Comparison of ENCODE assay signal across 9 cellular contexts in the genomic region with DNA sequence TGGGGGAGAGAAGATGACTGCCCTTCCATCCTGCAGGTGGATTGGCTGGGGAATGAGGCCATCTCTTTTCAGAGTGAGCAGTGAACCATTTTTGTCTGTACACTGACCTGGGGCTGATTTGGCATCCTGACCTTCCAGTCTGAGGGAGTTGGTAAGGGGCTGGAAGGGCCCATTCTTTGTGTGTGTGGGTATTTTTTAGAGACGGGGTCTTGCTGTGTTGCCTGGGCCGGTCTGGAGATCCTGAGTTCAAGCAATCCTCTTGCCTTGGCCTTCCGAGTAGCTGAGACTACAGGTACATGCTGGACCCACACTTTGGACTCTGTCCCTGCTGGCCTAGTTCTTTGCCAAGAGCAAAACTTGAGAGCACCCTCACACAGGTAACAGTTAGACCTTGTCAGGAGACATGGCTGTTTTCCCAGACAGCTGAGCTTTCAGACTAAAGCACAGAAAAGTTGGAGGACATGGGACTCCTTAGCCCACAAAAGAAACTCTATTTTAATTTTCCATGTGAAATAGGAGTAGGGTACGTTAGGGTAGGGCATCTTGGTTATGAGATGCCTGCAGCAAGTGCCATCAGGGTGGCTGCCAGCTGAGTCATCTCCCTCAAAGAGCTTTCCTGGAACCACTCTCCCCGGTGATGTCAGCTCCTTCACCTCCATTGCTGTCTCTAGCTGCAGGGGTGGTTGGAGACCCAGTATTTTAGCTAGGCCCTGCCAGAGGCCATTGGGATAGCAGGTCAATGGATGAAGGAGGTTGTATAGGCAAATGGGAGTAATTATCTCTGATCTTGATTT.
DNase-seq lines count a peak whose midpoint lies in the region; ATAC-seq, FAIRE-seq and TF ChIP-seq lines count a peak whose summit lies in the region.
"Had no signal": no experiment of that assay in that cellular context is flagged by ENCODE, and none has a peak within 500 bp of the region (broad histone marks: within the 10 kb centered on the region; RNA-seq: fewer than 3 reads in every experiment).

No MANE protein-coding gene starts in this region.

- H3K9me3 Mint-ChIP-seq in activated CD4-positive, alpha-beta memory T cell treated with anti-CD3 and anti-CD28 coated beads, Interleukin-2, amount 10 ng/mL, durations not matched to agents 7 days and 5 days = peaks cover 18% of the 10 kb centered on the region
- peaks cover 2% of the 10 kb centered on the region for H3K9me3 Mint-ChIP-seq in stimulated activated effector memory CD8-positive, alpha-beta T cell treated with anti-CD3 and anti-CD28 coated beads, Interleukin-12 subunit alpha, Interleukin-12 subunit beta, amount 100 ng/mL, for 72 hours

- POLR2A ChIA-PET in activated CD4-positive, alpha-beta memory T cell treated with anti-CD3 and anti-CD28 coated beads, Interleukin-2, amount 10 ng/mL, durations not matched to agents 7 days and 5 days (lab: Charles Lee) = interaction anchor here (0.7 to 2.1 kb wide), 7 partner anchors 8 to 355 kb away, joined by 3 to 5 read pairs (median 4); a partner anchor contains a TSS

- H3K4me3 ChIP-seq in right atrium auricular region = no peak overlapping the region

- no peaks in the 10 kb centered on the region for H3K27me3 ChIP-seq in right atrium auricular region

- no peak for TF ChIP-seq CTCF in right atrium auricular region (IDR thresholded peaks at IDR 0.05)

- H3K36me3 ChIP-seq in right atrium auricular region = no peaks in the 10 kb centered on the region

- no peaks in the 10 kb centered on the region for H3K27me3 Mint-ChIP-seq in activated CD4-positive, alpha-beta memory T cell treated with anti-CD3 and anti-CD28 coated beads, Interleukin-2, amount 10 ng/mL, durations not matched to agents 7 days and 5 days

- H3K4me1 ChIP-seq in right atrium auricular region = peaks cover 0 to 49% of the 10 kb centered on the region in 2 donors

- CTCF ChIA-PET in activated CD4-positive, alpha-beta memory T cell treated with anti-CD3 and anti-CD28 coated beads, Interleukin-2, amount 10 ng/mL, durations not matched to agents 7 days and 5 days (lab: Charles Lee) = interaction anchor here (1.0 to 4.2 kb wide), 6 partner anchors 8 to 61 kb away, joined by 3 to 29 read pairs (median 6); a partner anchor contains a TSS

- peak overlapping the region; percentile 84 for H3K27ac Mint-ChIP-seq in activated CD4-positive, alpha-beta memory T cell treated with anti-CD3 and anti-CD28 coated beads, Interleukin-2, amount 10 ng/mL, durations not matched to agents 7 days and 5 days
- H3K27ac Mint-ChIP-seq in stimulated activated effector memory CD8-positive, alpha-beta T cell treated with anti-CD3 and anti-CD28 coated beads, Interleukin-12 subunit alpha, Interleukin-12 subunit beta, amount 100 ng/mL, for 72 hours = peak overlapping the region; percentile 92

- H3K4me3 Mint-ChIP-seq in activated CD4-positive, alpha-beta memory T cell treated with anti-CD3 and anti-CD28 coated beads, Interleukin-2, amount 10 ng/mL, durations not matched to agents 7 days and 5 days = no peak overlapping the region
- H3K4me3 Mint-ChIP-seq in stimulated activated effector memory CD8-positive, alpha-beta T cell treated with anti-CD3 and anti-CD28 coated beads, Interleukin-12 subunit alpha, Interleukin-12 subunit beta, amount 100 ng/mL, for 72 hours = peak overlapping the region; percentile 26

- ATAC-seq in stimulated activated effector memory CD8-positive, alpha-beta T cell treated with anti-CD3 and anti-CD28 coated beads, Interleukin-12 subunit alpha, Interleukin-12 subunit beta, amount 100 ng/mL, for 72 hours = peak; percentile 86
- no peak for ATAC-seq in GM21447 (IDR thresholded peaks at IDR 0.05; ENCODE audit: unreplicated experiment)

- H3K36me3 Mint-ChIP-seq in activated CD4-positive, alpha-beta memory T cell treated with anti-CD3 and anti-CD28 coated beads, Interleukin-2, amount 10 ng/mL, durations not matched to agents 7 days and 5 days (ENCODE audit: low read depth) = peaks cover 66% of the 10 kb centered on the region
- H3K36me3 Mint-ChIP-seq in stimulated activated effector memory CD8-positive, alpha-beta T cell treated with anti-CD3 and anti-CD28 coated beads, Interleukin-12 subunit alpha, Interleukin-12 subunit beta, amount 100 ng/mL, for 72 hours = peaks cover 19% of the 10 kb centered on the region

- peak; percentile 61 for DNase-seq in HTR-8/SVneo (ENCODE audit: insufficient read length, low spot score)
- DNase-seq in activated CD4-positive, alpha-beta memory T cell treated with anti-CD3 and anti-CD28 coated beads, Interleukin-2, amount 10 ng/mL, durations not matched to agents 7 days and 5 days = peak; percentile 74
- DNase-seq in right atrium auricular region (ENCODE audit: low spot score) = no peak
- peak in 1 of 2 donors; percentile 74 for DNase-seq in stimulated activated effector memory CD8-positive, alpha-beta T cell treated with anti-CD3 and anti-CD28 coated beads, Interleukin-12 subunit alpha, Interleukin-12 subunit beta, amount 100 ng/mL, for 72 hours (ENCODE audit: low spot score in 2 of 2)
- DNase-seq in DMS153 treated with DMSO at 0.1 percent for 48 hours (lab: John Stamatoyannopoulos, UW; ENCODE audit: unreplicated experiment) = no peak
- no peak for DNase-seq in Ammon's horn (ENCODE audit: low spot score)
- no peak for DNase-seq in NCI-H526 treated with DMSO at 0.1 percent for 48 hours (lab: John Stamatoyannopoulos, UW)

- FAIRE-seq in HTR-8/SVneo (lab: Jason Lieb, UNC) = no peak
- FAIRE-seq: H1 had no signal

- H3K27ac ChIP-seq in right atrium auricular region = peak overlapping the region; percentile 81 to 89

- H3K4me1 Mint-ChIP-seq in activated CD4-positive, alpha-beta memory T cell treated with anti-CD3 and anti-CD28 coated beads, Interleukin-2, amount 10 ng/mL, durations not matched to agents 7 days and 5 days = peaks cover 88% of the 10 kb centered on the region
- peaks cover 73% of the 10 kb centered on the region for H3K4me1 Mint-ChIP-seq in stimulated activated effector memory CD8-positive, alpha-beta T cell treated with anti-CD3 and anti-CD28 coated beads, Interleukin-12 subunit alpha, Interleukin-12 subunit beta, amount 100 ng/mL, for 72 hours

- H3K9me3 ChIP-seq in right atrium auricular region = peaks cover 0 to 17% of the 10 kb centered on the region in 2 donors

Comparison
In these comparisons a context has a peak if more than half of its experiments do, and no peak if none do; other contexts are left out.
1. DNase-seq: peak in HTR-8/SVneo (single experiment) and activated CD4-positive, alpha-beta memory T cell treated with anti-CD3 and anti-CD28 coated beads, Interleukin-2, amount 10 ng/mL, durations not matched to agents 7 days and 5 days (single experiment); none in right atrium auricular region (single experiment), DMS153 treated with DMSO at 0.1 percent for 48 hours (single experiment), Ammon's horn (single experiment) and NCI-H526 treated with DMSO at 0.1 percent for 48 hours (single experiment).